Comparison of ENCODE assay signal across 18 cellular contexts in the genomic region with DNA sequence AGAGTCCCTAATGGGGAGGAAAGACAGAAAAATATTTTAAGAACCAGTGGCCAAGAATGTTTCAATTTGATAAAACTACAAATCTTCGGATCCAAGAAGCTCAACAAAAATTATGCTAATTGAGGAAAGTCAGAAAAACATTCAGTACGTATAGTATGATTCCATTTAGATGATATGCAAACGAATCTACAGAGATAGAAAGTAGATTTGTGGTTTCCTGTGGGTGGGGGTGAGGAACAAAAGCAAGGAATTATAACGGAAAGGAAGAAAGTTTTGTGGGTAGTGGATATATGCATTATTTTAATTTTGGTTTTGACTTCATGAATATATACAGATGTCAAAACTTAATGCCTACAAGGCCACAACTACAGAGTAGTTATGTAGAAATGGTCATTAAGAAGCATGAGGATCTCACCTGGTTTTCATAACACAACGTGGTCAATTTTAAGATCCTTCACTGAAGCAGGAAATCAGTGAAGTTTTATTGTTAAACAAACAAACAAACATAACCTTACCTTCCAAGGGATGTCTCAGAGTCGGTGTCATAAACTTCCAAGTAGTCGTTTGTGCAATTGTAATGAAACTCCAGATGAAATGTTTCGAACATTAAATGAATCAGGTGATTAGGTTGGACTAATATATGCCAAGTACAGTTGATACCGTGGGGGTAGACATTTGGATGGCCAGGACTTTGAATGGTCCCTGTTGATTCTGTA.
DNase-seq lines count a peak whose midpoint lies in the region; ATAC-seq, FAIRE-seq and TF ChIP-seq lines count a peak whose summit lies in the region.
"Had no signal": no experiment of that assay in that cellular context is flagged by ENCODE, and none has a peak within 500 bp of the region (broad histone marks: within the 10 kb centered on the region; RNA-seq: fewer than 3 reads in every experiment).

No MANE protein-coding gene starts in this region.

- H3K4me1 ChIP-seq in astrocyte (ENCODE audit: insufficient read depth, low read length) = peaks cover 26% of the 10 kb centered on the region
- H3K4me1 ChIP-seq: adrenal gland, prostate gland had no signal

- peak overlapping the region; percentile 60 for H3K4me2 ChIP-seq in astrocyte (ENCODE audit: low read length)

- no peaks in the 10 kb centered on the region for H3K79me2 ChIP-seq in astrocyte (ENCODE audit: insufficient read depth, low read length)

- H3K9me3 Mint-ChIP-seq in T-helper 2 cell treated with Interferon-gamma antibody and Interleukin-4, amounts not matched to agents 5 μg/mL and 100 μg/mL, for 36 hours = no peaks in the 10 kb centered on the region
- no peaks in the 10 kb centered on the region for H3K9me3 Mint-ChIP-seq in astrocyte (ENCODE audit: unreplicated experiment)
- H3K9me3 Mint-ChIP-seq in nephron = no peaks in the 10 kb centered on the region
- H3K9me3 Mint-ChIP-seq in WTC11 = peaks cover 4% of the 10 kb centered on the region; the same call in 1 of the 2 replicates
- H3K9me3 Mint-ChIP-seq: stimulated activated memory B cell treated with anti-CD40 and anti-IgM and Interleukin-4, amounts not matched to agents 10 μg/mL and 1 μg/mL and 100 μg/mL, for 72 hours had no signal

- TF ChIP-seq CTCF in astrocyte (IDR thresholded peaks at IDR 0.05; ENCODE audit: insufficient read depth, low read depth, low read length) (no peak), nephron (IDR thresholded peaks at IDR 0.05; ENCODE audit: unreplicated experiment in 3 of 3) (no peak), WTC11 (IDR thresholded peaks at IDR 0.05) (no peak)

- H2AFZ ChIP-seq in astrocyte (ENCODE audit: low read depth, low read length) = no peak overlapping the region

- H3K36me3 ChIP-seq in KOPT-K1 (ENCODE audit: insufficient read depth, low read length) = no peaks in the 10 kb centered on the region
- no peaks in the 10 kb centered on the region for H3K36me3 ChIP-seq in astrocyte (ENCODE audit: insufficient read depth, low read length)
- H3K36me3 ChIP-seq: adrenal gland, prostate gland, spleen, upper lobe of left lung had no signal

- CTCF ChIA-PET in WTC11 (lab: Charles Lee) = no interaction called here

- no peak for FAIRE-seq in astrocyte (lab: Jason Lieb, UNC)

- H3K4me3 Mint-ChIP-seq in T-helper 2 cell treated with Interferon-gamma antibody and Interleukin-4, amounts not matched to agents 5 μg/mL and 100 μg/mL, for 36 hours = peak overlapping the region; percentile 19
- H3K4me3 Mint-ChIP-seq in astrocyte (ENCODE audit: unreplicated experiment) = no peak overlapping the region
- no peak overlapping the region for H3K4me3 Mint-ChIP-seq in nephron
- no peak overlapping the region for H3K4me3 Mint-ChIP-seq in WTC11
- H3K4me3 Mint-ChIP-seq: CD4-positive, CD25-positive, alpha-beta regulatory T cell; stimulated activated memory B cell treated with anti-CD40 and anti-IgM and Interleukin-4, amounts not matched to agents 10 μg/mL and 1 μg/mL and 100 μg/mL, for 72 hours had no signal

- H3K4me3 ChIP-seq in astrocyte (ENCODE audit: insufficient read depth, low read depth, low read length) = peak overlapping the region; percentile 10
- H3K4me3 ChIP-seq: adrenal gland, prostate gland, spleen, upper lobe of left lung had no signal

- no peaks in the 10 kb centered on the region for H3K36me3 Mint-ChIP-seq in T-helper 2 cell treated with Interferon-gamma antibody and Interleukin-4, amounts not matched to agents 5 μg/mL and 100 μg/mL, for 36 hours (ENCODE audit: low read depth)
- H3K36me3 Mint-ChIP-seq in astrocyte (ENCODE audit: low read depth, unreplicated experiment) (no peaks in the 10 kb centered on the region), nephron (ENCODE audit: low read depth) (peaks cover 4% of the 10 kb centered on the region), WTC11 (no peaks in the 10 kb centered on the region)

- H3K27ac Mint-ChIP-seq in T-helper 2 cell treated with Interferon-gamma antibody and Interleukin-4, amounts not matched to agents 5 μg/mL and 100 μg/mL, for 36 hours = no peak overlapping the region
- H3K27ac Mint-ChIP-seq in astrocyte (ENCODE audit: unreplicated experiment) (peak overlapping the region; percentile 16), nephron (peak overlapping the region in 2 of 3 experiments; percentile 61 to 80), WTC11 (no peak overlapping the region)
- H3K27ac Mint-ChIP-seq: stimulated activated memory B cell treated with anti-CD40 and anti-IgM and Interleukin-4, amounts not matched to agents 10 μg/mL and 1 μg/mL and 100 μg/mL, for 72 hours had no signal

- H3K27ac ChIP-seq in KOPT-K1 (ENCODE audit: low read depth, low read length, poor library complexity, severe bottlenecking) (peak overlapping the region; percentile 30), astrocyte (ENCODE audit: low read depth, low read length) (peak overlapping the region; percentile 46)
- H3K27ac ChIP-seq: 22Rv1, adrenal gland, epithelial cell of prostate, prostate gland, spleen, upper lobe of left lung had no signal

- H3K27me3 Mint-ChIP-seq in T-helper 2 cell treated with Interferon-gamma antibody and Interleukin-4, amounts not matched to agents 5 μg/mL and 100 μg/mL, for 36 hours (ENCODE audit: low read depth) = peaks cover 25% of the 10 kb centered on the region
- no peaks in the 10 kb centered on the region for H3K27me3 Mint-ChIP-seq in astrocyte (ENCODE audit: low read depth, unreplicated experiment)
- H3K27me3 Mint-ChIP-seq in nephron (ENCODE audit: low read depth) = no peaks in the 10 kb centered on the region
- H3K27me3 Mint-ChIP-seq in WTC11 (ENCODE audit: low read depth) = no peaks in the 10 kb centered on the region
- H3K27me3 Mint-ChIP-seq: CD4-positive, CD25-positive, alpha-beta regulatory T cell; stimulated activated memory B cell treated with anti-CD40 and anti-IgM and Interleukin-4, amounts not matched to agents 10 μg/mL and 1 μg/mL and 100 μg/mL, for 72 hours had no signal

- POLR2A ChIA-PET in WTC11 (lab: Charles Lee) = no interaction called here

- no peak for DNase-seq in T-helper 2 cell treated with Interferon-gamma antibody and Interleukin-4, amounts not matched to agents 5 μg/mL and 100 μg/mL, for 36 hours (ENCODE audit: low spot score)
- DNase-seq in T-helper 2 cell (no peak), astrocyte (ENCODE audit: low read depth) (peak; percentile 46), WTC11 (ENCODE audit: low spot score) (no peak), SW480 (ENCODE audit: low spot score) (no peak), NCI-H2107 treated with DMSO at 0.1 percent for 48 hours (lab: John Stamatoyannopoulos, UW; ENCODE audit: unreplicated experiment) (no peak)
- DNase-seq: activated CD8-positive, alpha-beta memory T cell treated with anti-CD3 and anti-CD28 coated beads, Interleukin-2, amount 50 U/mL, for 4 hours; adrenal gland; CD4-positive, CD25-positive, alpha-beta regulatory T cell; NCI-H345; spleen; upper lobe of left lung had no signal

- H3K9me3 ChIP-seq in KOPT-K1 (ENCODE audit: insufficient read depth, low read length, poor library complexity, severe bottlenecking) (no peaks in the 10 kb centered on the region), astrocyte (ENCODE audit: insufficient read depth, low read depth, low read length) (no peaks in the 10 kb centered on the region)
- H3K9me3 ChIP-seq: adrenal gland, prostate gland, spleen, upper lobe of left lung had no signal

- H3K27me3 ChIP-seq in astrocyte (ENCODE audit: insufficient read depth, low read length) = no peaks in the 10 kb centered on the region
- H3K27me3 ChIP-seq: adrenal gland, spleen, upper lobe of left lung had no signal

- H3K9ac ChIP-seq in astrocyte (ENCODE audit: low read length) = peak overlapping the region; percentile 32

- ATAC-seq in WTC11 = no peak
- ATAC-seq: stimulated activated memory B cell treated with anti-CD40 and anti-IgM and Interleukin-4, amounts not matched to agents 10 μg/mL and 1 μg/mL and 100 μg/mL, for 72 hours had no signal

- H4K20me1 ChIP-seq in astrocyte (ENCODE audit: insufficient read depth, low read length) = no peaks in the 10 kb centered on the region

- peaks cover 19% of the 10 kb centered on the region for H3K4me1 Mint-ChIP-seq in T-helper 2 cell treated with Interferon-gamma antibody and Interleukin-4, amounts not matched to agents 5 μg/mL and 100 μg/mL, for 36 hours (ENCODE audit: low read depth)
- H3K4me1 Mint-ChIP-seq in astrocyte (ENCODE audit: low read depth, unreplicated experiment) = peaks cover 52% of the 10 kb centered on the region
- peaks cover 44% of the 10 kb centered on the region for H3K4me1 Mint-ChIP-seq in nephron
- H3K4me1 Mint-ChIP-seq in WTC11 = peaks cover 15% of the 10 kb centered on the region
- H3K4me1 Mint-ChIP-seq: stimulated activated memory B cell treated with anti-CD40 and anti-IgM and Interleukin-4, amounts not matched to agents 10 μg/mL and 1 μg/mL and 100 μg/mL, for 72 hours had no signal

TF ChIP-seq in WTC11, 78 proteins besides CTCF, POLR2A, EP300 and RAD21 (continues in another document):
- no peak for TF ChIP-seq NFE2L1 (CRISPR knock-in tag; IDR thresholded peaks at IDR 0.05)
- TF ChIP-seq KAT7 (CRISPR knock-in tag; IDR thresholded peaks at IDR 0.05; ENCODE audit: borderline replicate concordance) = no peak
- no peak for TF ChIP-seq ZNF121 (CRISPR knock-in tag; IDR thresholded peaks at IDR 0.05)
- TF ChIP-seq JUN (CRISPR knock-in tag; IDR thresholded peaks at IDR 0.05) = no peak
- TF ChIP-seq, protein P1, sequence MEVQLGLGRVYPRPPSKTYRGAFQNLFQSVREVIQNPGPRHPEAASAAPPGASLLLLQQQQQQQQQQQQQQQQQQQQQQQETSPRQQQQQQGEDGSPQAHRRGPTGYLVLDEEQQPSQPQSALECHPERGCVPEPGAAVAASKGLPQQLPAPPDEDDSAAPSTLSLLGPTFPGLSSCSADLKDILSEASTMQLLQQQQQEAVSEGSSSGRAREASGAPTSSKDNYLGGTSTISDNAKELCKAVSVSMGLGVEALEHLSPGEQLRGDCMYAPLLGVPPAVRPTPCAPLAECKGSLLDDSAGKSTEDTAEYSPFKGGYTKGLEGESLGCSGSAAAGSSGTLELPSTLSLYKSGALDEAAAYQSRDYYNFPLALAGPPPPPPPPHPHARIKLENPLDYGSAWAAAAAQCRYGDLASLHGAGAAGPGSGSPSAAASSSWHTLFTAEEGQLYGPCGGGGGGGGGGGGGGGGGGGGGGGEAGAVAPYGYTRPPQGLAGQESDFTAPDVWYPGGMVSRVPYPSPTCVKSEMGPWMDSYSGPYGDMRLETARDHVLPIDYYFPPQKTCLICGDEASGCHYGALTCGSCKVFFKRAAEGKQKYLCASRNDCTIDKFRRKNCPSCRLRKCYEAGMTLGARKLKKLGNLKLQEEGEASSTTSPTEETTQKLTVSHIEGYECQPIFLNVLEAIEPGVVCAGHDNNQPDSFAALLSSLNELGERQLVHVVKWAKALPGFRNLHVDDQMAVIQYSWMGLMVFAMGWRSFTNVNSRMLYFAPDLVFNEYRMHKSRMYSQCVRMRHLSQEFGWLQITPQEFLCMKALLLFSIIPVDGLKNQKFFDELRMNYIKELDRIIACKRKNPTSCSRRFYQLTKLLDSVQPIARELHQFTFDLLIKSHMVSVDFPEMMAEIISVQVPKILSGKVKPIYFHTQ (CRISPR knock-in tag; IDR thresholded peaks at IDR 0.05) = no peak

Comparison
In these comparisons a context has a peak if more than half of its experiments do, and no peak if none do; other contexts are left out.
1. H3K27ac Mint-ChIP-seq: peak in astrocyte (single experiment) and nephron (2 of 3); none in T-helper 2 cell treated with Interferon-gamma antibody and Interleukin-4, amounts not matched to agents 5 μg/mL and 100 μg/mL, for 36 hours (single experiment) and WTC11 (single experiment).